ENCODE assay signal across 21 cellular contexts in the genomic region with DNA sequence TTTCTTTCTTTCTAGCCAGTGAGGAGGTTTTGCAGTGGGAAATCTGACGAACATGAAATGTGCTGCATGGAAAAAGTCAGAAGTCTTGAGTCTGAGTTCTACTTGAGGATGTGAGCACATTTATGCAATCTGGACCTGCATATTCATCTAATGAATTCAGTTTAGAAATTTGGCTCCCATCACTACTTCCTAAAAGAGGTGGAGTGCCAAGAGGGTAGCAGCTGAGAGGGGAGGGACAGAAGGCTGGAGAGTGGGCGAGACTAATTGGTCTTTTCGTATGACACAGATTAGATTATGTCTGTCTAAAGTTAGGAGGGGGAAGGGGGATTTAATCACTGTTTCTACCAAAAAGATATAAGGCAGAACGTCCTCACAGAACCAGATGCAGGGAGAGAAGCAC.
DNase-seq lines count a peak whose midpoint lies in the region; ATAC-seq, FAIRE-seq and TF ChIP-seq lines count a peak whose summit lies in the region.
"Had no signal": no experiment of that assay in that cellular context is flagged by ENCODE, and none has a peak within 500 bp of the region (broad histone marks: within the 10 kb centered on the region; RNA-seq: fewer than 3 reads in every experiment).

No MANE protein-coding gene starts in this region.

- no peak for FAIRE-seq in astrocyte (lab: Jason Lieb, UNC)
- FAIRE-seq: A204.1 had no signal

- H3K36me3 Mint-ChIP-seq in astrocyte (ENCODE audit: low read depth, unreplicated experiment) = no peaks in the 10 kb centered on the region

- peaks cover 1% of the 10 kb centered on the region for H3K9me3 Mint-ChIP-seq in astrocyte (ENCODE audit: unreplicated experiment)
- H3K9me3 Mint-ChIP-seq: CD4-positive, alpha-beta T cell had no signal

- H3K4me1 ChIP-seq in astrocyte (ENCODE audit: insufficient read depth, low read length) (no peaks in the 10 kb centered on the region), right cardiac atrium (ENCODE audit: control insufficient read depth, insufficient read depth, low read length) (peaks cover 3% of the 10 kb centered on the region), esophagus muscularis mucosa (no peaks in the 10 kb centered on the region)

- TF ChIP-seq EP300 in esophagus muscularis mucosa (IDR thresholded peaks at IDR 0.05) = no peak

- no peaks in the 10 kb centered on the region for H3K27me3 ChIP-seq in astrocyte (ENCODE audit: insufficient read depth, low read length)
- no peaks in the 10 kb centered on the region for H3K27me3 ChIP-seq in right cardiac atrium (ENCODE audit: control insufficient read depth, insufficient read depth)
- no peaks in the 10 kb centered on the region for H3K27me3 ChIP-seq in esophagus muscularis mucosa

- H2AFZ ChIP-seq in astrocyte (ENCODE audit: low read depth, low read length) = no peak overlapping the region

- no peak for TF ChIP-seq POLR2A in esophagus muscularis mucosa (IDR thresholded peaks at IDR 0.05; ENCODE audit: low read depth)

- peak; percentile 23 for DNase-seq in AG10803 (ENCODE audit: low read depth)
- DNase-seq in NCI-H1694 (lab: John Stamatoyannopoulos, UW) = peak; percentile 47
- peak; percentile 67 for DNase-seq in astrocyte (ENCODE audit: low read depth)
- DNase-seq in right cardiac atrium = no peak
- DNase-seq in superior temporal gyrus (ENCODE audit: extremely low spot score) = no peak
- no peak for DNase-seq in esophagus muscularis mucosa (ENCODE audit: extremely low spot score)
- DNase-seq in islet precursor cell = no peak
- DNase-seq: AML-193; Calu3; CD4-positive, alpha-beta T cell; DND-41; GDM1; NCI-H1417 treated with DMSO at 0.1 percent for 48 hours; NCI-H2081; NCI-H2227 treated with DMSO at 0.1 percent for 48 hours; NCI-H69; SHP77 had no signal

- H3K4me3 ChIP-seq in AG10803 (ENCODE audit: low read length) (no peak overlapping the region), astrocyte (ENCODE audit: insufficient read depth, low read depth, low read length) (no peak overlapping the region), right cardiac atrium (ENCODE audit: low read length) (no peak overlapping the region), esophagus muscularis mucosa (no peak overlapping the region)

- H3K9me3 ChIP-seq in astrocyte (ENCODE audit: insufficient read depth, low read depth, low read length) = no peaks in the 10 kb centered on the region
- no peaks in the 10 kb centered on the region for H3K9me3 ChIP-seq in right cardiac atrium (ENCODE audit: control insufficient read depth, low read length)
- peaks cover 0 to 5% (median 2%) of the 10 kb centered on the region in 4 donors for H3K9me3 ChIP-seq in esophagus muscularis mucosa

- TF ChIP-seq CTCF in AG10803 (conservative IDR thresholded peaks at IDR 0.05; ENCODE audit: low read length) = no peak
- no peak for TF ChIP-seq CTCF in astrocyte (IDR thresholded peaks at IDR 0.05; ENCODE audit: insufficient read depth, low read depth, low read length)
- no peak for TF ChIP-seq CTCF in esophagus muscularis mucosa (IDR thresholded peaks at IDR 0.05)

- ATAC-seq in right cardiac atrium (peak; percentile 60 to 77), HG02623 (IDR thresholded peaks at IDR 0.05; ENCODE audit: unreplicated experiment) (no peak)
- ATAC-seq: HCT116, Panc1 had no signal

- no peaks in the 10 kb centered on the region for H4K20me1 ChIP-seq in astrocyte (ENCODE audit: insufficient read depth, low read length)

- H3K4me1 Mint-ChIP-seq in astrocyte (ENCODE audit: low read depth, unreplicated experiment) = no peaks in the 10 kb centered on the region

- no peaks in the 10 kb centered on the region for H3K79me2 ChIP-seq in astrocyte (ENCODE audit: insufficient read depth, low read length)

- H3K27ac Mint-ChIP-seq in astrocyte (ENCODE audit: unreplicated experiment) = no peak overlapping the region
- H3K27ac Mint-ChIP-seq: CD4-positive, alpha-beta T cell had no signal

- WGBS in right cardiac atrium = 18% methylated on average over 4 of the region's 4 CpGs
- 59% methylated on average over 4 of the region's 4 CpGs for WGBS in esophagus muscularis mucosa

- H3K27ac ChIP-seq in astrocyte (ENCODE audit: low read depth, low read length) (no peak overlapping the region), right cardiac atrium (ENCODE audit: low read length) (no peak overlapping the region), esophagus muscularis mucosa (replicated peaks in 1 of 4) (no peak overlapping the region)

- no peak overlapping the region for H3K4me3 Mint-ChIP-seq in astrocyte (ENCODE audit: unreplicated experiment)
- H3K4me3 Mint-ChIP-seq: CD4-positive, alpha-beta T cell had no signal

- no peaks in the 10 kb centered on the region for H3K36me3 ChIP-seq in astrocyte (ENCODE audit: insufficient read depth, low read length)
- H3K36me3 ChIP-seq in esophagus muscularis mucosa = no peaks in the 10 kb centered on the region

- no peak overlapping the region for H3K4me2 ChIP-seq in astrocyte (ENCODE audit: low read length)

- H3K9ac ChIP-seq in astrocyte (ENCODE audit: low read length) = no peak overlapping the region

- intact Hi-C loops in right cardiac atrium (cut with DNase I) = no loop called here
- intact Hi-C loops in esophagus muscularis mucosa (cut with DNase I) = no loop called here

- no peaks in the 10 kb centered on the region for H3K27me3 Mint-ChIP-seq in astrocyte (ENCODE audit: low read depth, unreplicated experiment)
- H3K27me3 Mint-ChIP-seq: CD4-positive, alpha-beta T cell had no signal

Comparison
In these comparisons a context has a peak if more than half of its experiments do, and no peak if none do; other contexts are left out.
1. DNase-seq: peak in AG10803 (single experiment), NCI-H1694 (single experiment) and astrocyte (single experiment); none in right cardiac atrium (0 of 3), superior temporal gyrus (single experiment), esophagus muscularis mucosa (single experiment) and islet precursor cell (single experiment).